ENCODE assay signal across 8 cellular contexts in the genomic region with DNA sequence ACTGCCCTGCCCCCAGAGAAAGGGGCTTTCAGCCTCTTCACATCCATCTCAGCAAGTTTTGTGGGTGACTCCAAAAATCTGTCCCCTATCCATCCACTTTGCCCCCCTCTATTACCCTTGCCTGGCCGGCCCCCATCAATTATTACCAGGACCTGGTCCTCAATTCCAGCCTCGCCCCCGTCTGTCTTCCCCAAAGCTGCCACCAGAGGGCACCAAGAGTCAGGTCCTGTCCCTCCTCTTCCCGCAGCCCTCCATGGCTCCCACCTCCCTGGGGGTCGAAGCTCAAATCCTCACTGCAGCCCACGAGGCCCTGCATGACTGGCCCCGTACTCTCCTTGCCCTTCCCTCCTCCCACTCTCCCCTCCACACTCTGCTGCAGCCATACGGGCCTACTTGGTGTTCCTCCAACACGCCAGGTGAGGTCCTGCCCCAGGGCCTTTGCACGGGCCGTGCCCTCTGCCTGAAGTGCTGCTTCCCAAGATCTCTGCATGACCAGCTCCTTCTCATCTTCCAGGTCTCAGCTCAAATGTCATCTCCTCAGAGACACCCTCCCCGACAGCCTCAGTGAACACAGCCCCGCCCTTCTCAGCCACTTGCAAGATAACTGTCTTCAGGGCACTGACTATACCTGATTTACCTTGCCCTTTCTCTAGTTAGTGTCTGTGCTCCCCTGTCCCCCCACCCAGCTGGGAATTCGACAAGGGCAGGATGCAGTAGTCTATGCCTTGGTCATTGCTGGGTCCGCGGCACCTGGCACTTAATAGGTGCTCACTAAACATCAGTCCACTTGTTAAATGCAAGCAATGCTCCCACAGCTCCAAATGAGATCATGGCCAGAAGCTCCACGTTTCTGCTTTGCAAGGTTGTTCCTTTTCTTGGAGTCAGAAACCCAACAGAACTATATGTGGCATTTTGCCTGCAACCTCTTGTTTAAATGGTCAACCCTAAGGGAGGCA. TPM values are rescaled to one million over a fixed set of nuclear protein-coding genes. Genes with fewer than 3 reads are reported as not detected.
DNase-seq lines count a peak whose midpoint lies in the region; ATAC-seq and TF ChIP-seq lines count a peak whose summit lies in the region.

No MANE protein-coding gene starts in this region.

- no peaks in the 10 kb centered on the region for H3K36me3 ChIP-seq in colonic mucosa

- H3K27me3 ChIP-seq in colonic mucosa, result peaks cover 21% of the 10 kb centered on the region

- no peak overlapping the region for H3K4me3 ChIP-seq in colonic mucosa

- H3K27ac ChIP-seq in colonic mucosa, result no peak overlapping the region

- no peaks in the 10 kb centered on the region for H3K4me1 ChIP-seq in colonic mucosa

- TF ChIP-seq CTCF in colonic mucosa (IDR thresholded peaks at IDR 0.05), result peak; percentile 49

- intact Hi-C loops in colonic mucosa (cut with DNase I), result loop anchor here (5.0 kb wide), 1 partner anchor 61 kb away; a partner anchor contains a TSS

- no peak for ATAC-seq in GM21447 (IDR thresholded peaks at IDR 0.05; ENCODE audit: unreplicated experiment)
- ATAC-seq in GM19035 (IDR thresholded peaks at IDR 0.05; ENCODE audit: unreplicated experiment), result no peak

- no peak overlapping the region for H3K9ac ChIP-seq in colonic mucosa (ENCODE audit: low read depth in 2 of 2, low read length in 2 of 2)

- H3K9me3 ChIP-seq in colonic mucosa, result no peaks in the 10 kb centered on the region

- DNase-seq in CD1c-positive myeloid dendritic cell (ENCODE audit: extremely low spot score), result peak; percentile 68
- DNase-seq in HUDEP-2 (lab: John Stamatoyannopoulos, UW; ENCODE audit: unreplicated experiment in 76 of 76), result peak in 50 of 76 experiments; percentile 12 to 81 (median 54)
- DNase-seq in activated CD4-positive, alpha-beta T cell treated with anti-CD3 and anti-CD28 coated beads for 24 hours (ENCODE audit: low read depth in 2 of 2), result peak; percentile 65 to 71
- peak; percentile 71 for DNase-seq in colonic mucosa
- DNase-seq in lung microvascular endothelial cell (ENCODE audit: low read depth in 2 of 2), result peak; percentile 80 to 84
- peak; percentile 17 to 27 for DNase-seq in stimulated activated CD8-positive, alpha-beta memory T cell treated with anti-CD3 and anti-CD28 coated beads, Interleukin-15, amount 100 ng/mL, for 4 hours (ENCODE audit: low read depth in 2 of 2)

RNA-seq across cellular contexts. Expression of a gene that starts 16.8 kb away (rescaled TPM):
- total RNA-seq in colonic mucosa, result 1 to 10 TPM; 1.3 to 5.6 TPM
- 18.1 and 50.6 TPM in 2 replicates for total RNA-seq in lung microvascular endothelial cell

RNA-seq across cellular contexts. Expression of a gene that starts 36.4 kb away (rescaled TPM):
- 10 to 100 TPM; 24.4 to 26.0 TPM for total RNA-seq in colonic mucosa
- total RNA-seq in lung microvascular endothelial cell, result 0.87 and 1.6 TPM in 2 replicates

RNA-seq across cellular contexts. Expression of a gene that starts 41.2 kb away (rescaled TPM):
- total RNA-seq in colonic mucosa (1 to 10 TPM; 2.0 to 3.5 TPM), lung microvascular endothelial cell (4.6 and 23.2 TPM in 2 replicates)

RNA-seq across cellular contexts. Expression of a gene that starts 58.0 kb away (rescaled TPM):
- total RNA-seq in colonic mucosa (1 to 10 TPM in 1 of 2 donors, under 1 TPM in 1; 0.47 to 6.3 TPM), lung microvascular endothelial cell (0.65 and 2.0 TPM in 2 replicates)

Comparison
In these comparisons a context has a peak if more than half of its experiments do, and no peak if none do; other contexts are left out.
1. DNase-seq: peak in every context shown above with its lines; median percentile 82 in lung microvascular endothelial cell; 71 in colonic mucosa; 68 in CD1c-positive myeloid dendritic cell; 68 in activated CD4-positive, alpha-beta T cell treated with anti-CD3 and anti-CD28 coated beads for 24 hours; 54 in HUDEP-2; 22 in stimulated activated CD8-positive, alpha-beta memory T cell treated with anti-CD3 and anti-CD28 coated beads, Interleukin-15, amount 100 ng/mL, for 4 hours.